Comparison of ENCODE assay signal across 9 cellular contexts in genomic region chr5:177310332-177310731, GRCh38. TPM values are rescaled to one million over a fixed set of nuclear protein-coding genes. Genes with fewer than 3 reads are reported as not detected.
DNase-seq lines count a peak whose midpoint lies in the region; ATAC-seq, FAIRE-seq and TF ChIP-seq lines count a peak whose summit lies in the region.
"Had no signal": no experiment of that assay in that cellular context is flagged by ENCODE, and none has a peak within 500 bp of the region (broad histone marks: within the 10 kb centered on the region; RNA-seq: fewer than 3 reads in every experiment).

No MANE protein-coding gene starts in this region.

- H3K4me2 ChIP-seq in MM.1S (ENCODE audit: low read depth, low read length) = peak overlapping the region; percentile 98
- H3K4me2 ChIP-seq in trophoblast cell (ENCODE audit: low read length) = no peak overlapping the region

- no peak overlapping the region for H2BK120ac ChIP-seq in trophoblast cell (ENCODE audit: insufficient read depth, low read length, poor library complexity)

- peaks cover 10% of the 10 kb centered on the region for H3K79me1 ChIP-seq in trophoblast cell (ENCODE audit: low read length)

- H3K9me2 ChIP-seq in MM.1S (replicated peaks; ENCODE audit: insufficient read depth, low read length) = no peaks in the 10 kb centered on the region

- TF ChIP-seq CTCF in MM.1S (IDR thresholded peaks at IDR 0.05; ENCODE audit: low read length) (no peak), D721Med (IDR thresholded peaks at IDR 0.05; ENCODE audit: insufficient read depth, missing control alignments) (no peak)

- no peak overlapping the region for H3K18ac ChIP-seq in trophoblast cell (ENCODE audit: low read length)

- H3K4me1 ChIP-seq in MM.1S (ENCODE audit: low read length) = peaks cover 24% of the 10 kb centered on the region
- peaks cover 34 to 41% of the 10 kb centered on the region in 2 donors for H3K4me1 ChIP-seq in duodenal mucosa (ENCODE audit: control insufficient read depth in 1 of 2, insufficient read depth in 2 of 2, low read length in 2 of 2)
- peaks cover 11 to 19% of the 10 kb centered on the region in 2 experiments for H3K4me1 ChIP-seq in trophoblast cell (ENCODE audit: control insufficient read depth in 1 of 2, insufficient read depth in 2 of 2, low read length in 2 of 2)
- H3K4me1 ChIP-seq: foreskin keratinocyte had no signal

- H2AFZ ChIP-seq in MM.1S (ENCODE audit: low read length) (no peak overlapping the region), trophoblast cell (ENCODE audit: insufficient read depth, low read length, poor library complexity) (no peak overlapping the region)

- peaks cover 63% of the 10 kb centered on the region for H3K79me2 ChIP-seq in MM.1S (ENCODE audit: low read length)
- H3K79me2 ChIP-seq in trophoblast cell (ENCODE audit: control insufficient read depth, insufficient read depth, low read length, poor library complexity) = peaks cover 4% of the 10 kb centered on the region

- no peak overlapping the region for H2BK5ac ChIP-seq in trophoblast cell (ENCODE audit: low read depth, low read length, poor library complexity)

- H4K91ac ChIP-seq in trophoblast cell (ENCODE audit: low read depth, low read length) = no peak overlapping the region

- no peak overlapping the region for H2BK12ac ChIP-seq in trophoblast cell (ENCODE audit: low read length)

- H3K23ac ChIP-seq in trophoblast cell (ENCODE audit: low read length) = no peak overlapping the region

- peak overlapping the region; percentile 89 for H3K9ac ChIP-seq in MM.1S (ENCODE audit: low read length)
- no peak overlapping the region for H3K9ac ChIP-seq in duodenal mucosa (ENCODE audit: low read depth in 1 of 2, low read length in 2 of 2)
- no peak overlapping the region for H3K9ac ChIP-seq in trophoblast cell (ENCODE audit: low read length)

- peaks cover 60% of the 10 kb centered on the region for H3F3A ChIP-seq in MM.1S (ENCODE audit: insufficient read depth, low read length)

- no peak overlapping the region for H4K12ac ChIP-seq in trophoblast cell (ENCODE audit: low read depth, low read length)

- peak overlapping the region; percentile 49 for H2AK5ac ChIP-seq in trophoblast cell (ENCODE audit: low read length)

- FAIRE-seq in D721Med (lab: Jason Lieb, UNC) = no peak

- no peak overlapping the region for H3K4ac ChIP-seq in trophoblast cell (ENCODE audit: low read depth, low read length)

- peak overlapping the region; percentile 93; the same call in 1 of the 2 replicates for H3K27ac ChIP-seq in MM.1S (ENCODE audit: low read length)
- H3K27ac ChIP-seq in duodenal mucosa (ENCODE audit: low read depth, low read length) = no peak overlapping the region
- no peak overlapping the region for H3K27ac ChIP-seq in trophoblast cell (ENCODE audit: low read depth, low read length)
- H3K27ac ChIP-seq: foreskin keratinocyte had no signal

- H4K20me1 ChIP-seq in MM.1S (ENCODE audit: insufficient read depth, low read length) = 0 out of 2 replicates have a peak, but pooled peaks cover 2% of the 10 kb centered on the region

- no peak overlapping the region for H3K14ac ChIP-seq in trophoblast cell (ENCODE audit: low read length)

- H3K4me3 ChIP-seq in MM.1S (ENCODE audit: low read length) (peak overlapping the region; percentile 99), duodenal mucosa (ENCODE audit: low read depth in 1 of 2, low read length in 2 of 2) (peak overlapping the region; percentile 71 to 74), trophoblast cell (ENCODE audit: low read depth, low read length) (no peak overlapping the region)

- WGBS in trophoblast cell (ENCODE audit: extremely low coverage, insufficient coverage, insufficient read length) = no CpG with 5 or more reads among the region's 13 CpGs

- H4K8ac ChIP-seq in trophoblast cell (ENCODE audit: low read depth, low read length) = no peak overlapping the region

- DNase-seq in NCI-H146 (lab: John Stamatoyannopoulos, UW) = peak; percentile 15
- DNase-seq in NCI-H146 treated with DMSO at 0.1 percent for 48 hours (lab: John Stamatoyannopoulos, UW; ENCODE audit: unreplicated experiment) = no peak
- DNase-seq in MM.1S = no peak
- DNase-seq in trophoblast cell = no peak
- no peak for DNase-seq in D721Med (ENCODE audit: insufficient read length, low spot score)
- no peak for DNase-seq in SW 1271 (lab: John Stamatoyannopoulos, UW)

- no peak for ATAC-seq in GM18868 (IDR thresholded peaks at IDR 0.05; ENCODE audit: unreplicated experiment)

- no peaks in the 10 kb centered on the region for H3K27me3 ChIP-seq in MM.1S (replicated peaks; ENCODE audit: insufficient read depth, low read length)
- no peaks in the 10 kb centered on the region for H3K27me3 ChIP-seq in duodenal mucosa (ENCODE audit: control insufficient read depth in 1 of 2, insufficient read depth in 2 of 2, low read length in 2 of 2)
- no peaks in the 10 kb centered on the region for H3K27me3 ChIP-seq in trophoblast cell (ENCODE audit: insufficient read depth, low read length)
- H3K27me3 ChIP-seq: foreskin keratinocyte had no signal

- H3K9me3 ChIP-seq in MM.1S (replicated peaks; ENCODE audit: insufficient read depth, low read length) (no peaks in the 10 kb centered on the region), duodenal mucosa (ENCODE audit: control insufficient read depth in 1 of 2, low read length in 2 of 2) (no peaks in the 10 kb centered on the region), trophoblast cell (ENCODE audit: insufficient read depth, low read depth, low read length) (no peaks in the 10 kb centered on the region)

- H3K36me3 ChIP-seq in MM.1S (replicated peaks; ENCODE audit: insufficient read depth, low read length) = no peaks in the 10 kb centered on the region
- H3K36me3 ChIP-seq in duodenal mucosa (ENCODE audit: control insufficient read depth in 1 of 2, insufficient read depth in 2 of 2, low read length in 2 of 2) = peaks cover 12 to 24% of the 10 kb centered on the region in 2 donors
- peaks cover 25 to 28% of the 10 kb centered on the region in 2 experiments for H3K36me3 ChIP-seq in trophoblast cell (ENCODE audit: control insufficient read depth in 1 of 2, insufficient read depth in 2 of 2, low read length in 2 of 2)

RNA-seq across cellular contexts. Expression of gene MXD3, which starts 1.4 kb away (rescaled TPM):
- polyA plus RNA-seq in trophoblast cell (2013) = 8.7 and 9.4 TPM in 2 replicates

RNA-seq across cellular contexts. Expression of gene PRELID1, which starts 6.7 kb away (rescaled TPM):
- polyA plus RNA-seq in trophoblast cell (2013) = 213 and 221 TPM in 2 replicates

RNA-seq across cellular contexts. Expression of gene RAB24, which starts 6.8 kb away (rescaled TPM):
- polyA plus RNA-seq in trophoblast cell (2013) = 30.0 and 32.2 TPM in 2 replicates

RNA-seq across cellular contexts. Expression of gene LMAN2, which starts 41.1 kb away (rescaled TPM):
- 339 and 340 TPM in 2 replicates for polyA plus RNA-seq in trophoblast cell (2013)

RNA-seq across cellular contexts. Expression of gene RGS14, which starts 47.4 kb away (rescaled TPM):
- 9.9 and 10.1 TPM in 2 replicates for polyA plus RNA-seq in trophoblast cell (2013)
